Comparison of ENCODE assay signal across 8 cellular contexts in the genomic region with DNA sequence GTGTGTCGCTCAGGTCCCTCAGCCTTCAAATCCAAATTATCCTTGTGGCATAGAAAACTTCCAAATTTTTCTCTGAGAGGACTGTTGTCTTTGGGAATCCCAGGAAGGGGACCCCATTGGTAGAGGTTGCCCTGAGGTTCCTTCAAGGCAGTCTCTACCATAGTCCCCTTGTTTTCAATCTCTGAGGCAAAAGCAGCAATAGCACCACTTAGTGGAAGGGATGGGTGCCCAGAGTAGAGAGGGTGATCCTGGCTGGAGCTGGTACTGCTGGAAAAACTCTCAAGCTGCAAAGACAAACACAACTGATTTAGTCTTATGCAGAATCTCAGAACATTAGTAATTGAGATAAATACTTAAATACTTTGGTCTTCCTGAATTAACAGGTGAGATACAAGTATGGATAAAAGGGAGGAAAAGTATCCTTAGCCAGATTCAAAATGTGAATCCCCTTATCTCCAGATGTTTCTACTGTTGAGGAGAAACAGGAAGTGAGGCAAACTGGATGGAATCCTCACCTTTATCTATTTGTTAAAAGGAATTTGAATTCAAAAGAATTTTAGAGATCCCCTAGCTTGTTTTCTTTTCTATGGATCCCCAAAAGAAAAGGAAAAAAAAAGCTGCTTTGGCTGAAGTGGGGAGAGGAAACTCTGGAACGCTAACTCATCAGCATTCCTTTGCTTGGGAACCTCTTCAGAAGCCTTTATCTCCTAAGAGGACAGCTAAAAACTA. TPM values are rescaled to one million over a fixed set of nuclear protein-coding genes. Genes with fewer than 3 reads are reported as not detected.
DNase-seq lines count a peak whose midpoint lies in the region; ATAC-seq and TF ChIP-seq lines count a peak whose summit lies in the region.

No MANE protein-coding gene starts in this region.

- TF ChIP-seq POLR2A in testis (IDR thresholded peaks at IDR 0.05): no peak

- H3K36me3 ChIP-seq in testis (ENCODE audit: low read depth, missing control alignments): no peaks in the 10 kb centered on the region

- H3K9me3 ChIP-seq in testis: no peaks in the 10 kb centered on the region

- no peak overlapping the region for H3K4me3 ChIP-seq in GM12865 (ENCODE audit: low read depth, low read length)
- no peak overlapping the region for H3K4me3 ChIP-seq in testis

- no peaks in the 10 kb centered on the region for H3K27me3 ChIP-seq in testis

- intact Hi-C loops in left cardiac atrium (cut with DNase I) (no loop called here), testis (cut with DNase I; ENCODE audit: low total_unique reads) (no loop called here)

- DNase-seq in ACHN (peak; percentile 12), GM12865 (ENCODE audit: low read depth) (no peak), RKO (ENCODE audit: low spot score) (peak; percentile 15), left cardiac atrium (no peak), testis (no peak), omental fat pad (ENCODE audit: low spot score) (no peak)

- H3K4me1 ChIP-seq in testis: no peaks in the 10 kb centered on the region

- 78 to 86% methylated on average over 2 of the region's 2 CpGs for WGBS in testis, 2 donors

- H3K27ac ChIP-seq in testis: no peak overlapping the region

- TF ChIP-seq CTCF in GM12865 (IDR thresholded peaks at IDR 0.05; ENCODE audit: insufficient read depth, low read depth, low read length, missing control alignments): peak; percentile 12
- TF ChIP-seq CTCF in testis (IDR thresholded peaks at IDR 0.05): no peak
- TF ChIP-seq CTCF in omental fat pad (IDR thresholded peaks at IDR 0.05): no peak

- ATAC-seq in left cardiac atrium (peak; percentile 44 to 58), GM19452 (IDR thresholded peaks at IDR 0.05; ENCODE audit: unreplicated experiment) (no peak), GM18519 (IDR thresholded peaks at IDR 0.05; ENCODE audit: low FRiP score, unreplicated experiment) (no peak), omental fat pad (ENCODE audit: low FRiP score) (no peak)

- in situ Hi-C loops in ACHN (cut with HindIII; ENCODE audit: low pct_ligation_motif_present, low pct_unique_long_range_greater_than_20kb, low sequenced_read_pairs): no loop called here

RNA-seq across cellular contexts. Expression of gene ZNF318, which starts 13.4 kb away (rescaled TPM):
- 10 to 100 TPM in 1 of 2 donors, 1 to 10 TPM in 1; 9.8 to 10.0 TPM for total RNA-seq in left cardiac atrium
- 100 to 1,000 TPM in 1 of 2 donors, 10 to 100 TPM in 1; 79.7 to 123 TPM for total RNA-seq in testis
- 97.9 TPM for polyA plus RNA-seq in testis (ENCODE audit: insufficient read depth, low read depth, low replicate concordance)
- total RNA-seq in omental fat pad: 10 to 100 TPM in 3 of 4 donors, 1 to 10 TPM in 1; 9.2 to 15.8 (median 12.7) TPM

RNA-seq across cellular contexts. Expression of gene CRIP3, which starts 47.4 kb away (rescaled TPM):
- total RNA-seq in left cardiac atrium (1 to 10 TPM in 1 of 2 donors, under 1 TPM in 1; 0.85 to 1.5 TPM), testis (10 to 100 TPM; 13.4 to 33.4 TPM), omental fat pad (1 to 10 TPM in 1 of 4 donors, under 1 TPM in 2, not detected in 1; 0.84 to 7.9 (median 0.94) TPM)
- 34.3 TPM for polyA plus RNA-seq in testis (ENCODE audit: insufficient read depth, low read depth, low replicate concordance)

RNA-seq across cellular contexts. Expression of gene SLC22A7, which starts 58.0 kb away (rescaled TPM):
- total RNA-seq in left cardiac atrium: not detected
- not detected for total RNA-seq in testis
- not detected for polyA plus RNA-seq in testis (ENCODE audit: insufficient read depth, low read depth, low replicate concordance)
- total RNA-seq in omental fat pad: not detected

Comparison
In these comparisons a context has a peak if more than half of its experiments do, and no peak if none do; other contexts are left out.
1. DNase-seq: peak in ACHN (single experiment) and RKO (single experiment); none in GM12865 (single experiment), left cardiac atrium (single experiment), testis (single experiment) and omental fat pad (single experiment).
2. ATAC-seq: peak in left cardiac atrium (2 of 2); none in GM19452 (single experiment), GM18519 (single experiment) and omental fat pad (single experiment).
3. RNA of gene ZNF318, which starts 13.4 kb away (total RNA-seq): 79.7 to 123 TPM in testis; 9.2 to 15.8 TPM in omental fat pad and 9.8 to 10.0 TPM in left cardiac atrium; every median in the first group is over 4 times any median in the second.